Comparison of ENCODE assay signal across 26 cellular contexts in genomic region chr16:2757344-2757743, GRCh38. TPM values are rescaled to one million over a fixed set of nuclear protein-coding genes. Genes with fewer than 3 reads are reported as not detected.
DNase-seq lines count a peak whose midpoint lies in the region; ATAC-seq, FAIRE-seq and TF ChIP-seq lines count a peak whose summit lies in the region.
"Had no signal": no experiment of that assay in that cellular context is flagged by ENCODE, and none has a peak within 500 bp of the region (broad histone marks: within the 10 kb centered on the region; RNA-seq: fewer than 3 reads in every experiment).

No MANE protein-coding gene starts in this region.

- H2BK15ac ChIP-seq in H9 (ENCODE audit: low read depth, low read length) = no peak overlapping the region

- H3T11ph ChIP-seq in H9 (ENCODE audit: low read length) = no peak overlapping the region

- H4K91ac ChIP-seq in H9 (ENCODE audit: insufficient read length, low read depth, low read length) = no peak overlapping the region

- H3K56ac ChIP-seq in H9 (ENCODE audit: insufficient read length, low read depth, low read length) = no peak overlapping the region

- ATAC-seq in CD4-positive, alpha-beta T cell (ENCODE audit: poor library complexity) = no peak
- ATAC-seq in aorta (ENCODE audit: low FRiP score) (no peak), HG03025 (IDR thresholded peaks at IDR 0.05; ENCODE audit: low FRiP score, unreplicated experiment) (no peak)
- ATAC-seq: esophagus mucosa, gastroesophageal sphincter, upper lobe of right lung had no signal

- no peaks in the 10 kb centered on the region for H3K27me3 Mint-ChIP-seq in CD4-positive, alpha-beta T cell
- peaks cover 2% of the 10 kb centered on the region; the same call in 1 of the 2 replicates for H3K27me3 Mint-ChIP-seq in H9 (ENCODE audit: low read depth)
- no peaks in the 10 kb centered on the region for H3K27me3 Mint-ChIP-seq in astrocyte (ENCODE audit: low read depth, unreplicated experiment)
- H3K27me3 Mint-ChIP-seq in nephron (ENCODE audit: low read depth) = no peaks in the 10 kb centered on the region

- H3K18ac ChIP-seq in H9 (ENCODE audit: insufficient read length, low read depth, low read length) = no peak overlapping the region

- H3K4me2 ChIP-seq in H9 (ENCODE audit: insufficient read depth, insufficient read length, low read length) (no peak overlapping the region), astrocyte (ENCODE audit: low read length) (no peak overlapping the region)

- peaks cover 94% of the 10 kb centered on the region for H3K36me3 Mint-ChIP-seq in CD4-positive, alpha-beta T cell (ENCODE audit: low read depth)
- peaks cover 84 to 91% (median 88%) of the 10 kb centered on the region in 3 experiments for H3K36me3 Mint-ChIP-seq in H9 (ENCODE audit: insufficient read depth in 1 of 3, low read depth in 3 of 3)
- peaks cover 37% of the 10 kb centered on the region for H3K36me3 Mint-ChIP-seq in astrocyte (ENCODE audit: low read depth, unreplicated experiment)
- peaks cover 83% of the 10 kb centered on the region for H3K36me3 Mint-ChIP-seq in nephron (ENCODE audit: low read depth)

- H4K20me1 ChIP-seq in H9 (ENCODE audit: control insufficient read depth, insufficient read depth, insufficient read length) = no peaks in the 10 kb centered on the region
- H4K20me1 ChIP-seq in astrocyte (ENCODE audit: insufficient read depth, low read length) = peaks cover 94% of the 10 kb centered on the region

- intact Hi-C loops in CD4-positive, alpha-beta T cell (cut with DNase I, micrococcal nuclease) = no loop called here
- intact Hi-C loops in aorta (cut with DNase I) = no loop called here

- no peak overlapping the region for H2BK20ac ChIP-seq in H9 (ENCODE audit: low read depth, low read length, poor library complexity, severe bottlenecking)

- no peak for TF ChIP-seq CTCF in CD4-positive, alpha-beta T cell (IDR thresholded peaks at IDR 0.05)
- TF ChIP-seq CTCF in H9 (conservative IDR thresholded peaks at IDR 0.05) = no peak
- TF ChIP-seq CTCF in astrocyte (IDR thresholded peaks at IDR 0.05; ENCODE audit: insufficient read depth, low read depth, low read length) = no peak
- TF ChIP-seq CTCF in nephron (IDR thresholded peaks at IDR 0.05; ENCODE audit: unreplicated experiment in 3 of 3) = no peak

- peaks cover 51% of the 10 kb centered on the region for H3K79me2 ChIP-seq in H9 (ENCODE audit: insufficient read depth, low read length)
- peaks cover 95% of the 10 kb centered on the region for H3K79me2 ChIP-seq in astrocyte (ENCODE audit: insufficient read depth, low read length)

- H3K9ac ChIP-seq in H9 (ENCODE audit: extremely low read depth, insufficient read length, low read length) (no peak overlapping the region), astrocyte (ENCODE audit: low read length) (no peak overlapping the region)

- H3K4me1 ChIP-seq in H9 (ENCODE audit: insufficient read depth, low read length) (0 out of 2 replicates have a peak, but pooled peaks cover 3% of the 10 kb centered on the region), astrocyte (ENCODE audit: insufficient read depth, low read length) (peaks cover 17% of the 10 kb centered on the region), aorta (ENCODE audit: control insufficient read depth in 1 of 2, insufficient read depth in 2 of 2, low read length in 2 of 2) (peaks cover 0 to 2% of the 10 kb centered on the region in 2 donors)

- H4K8ac ChIP-seq in H9 (replicated peaks; ENCODE audit: insufficient read length, low read depth, low read length) = no peak overlapping the region

- H3K4me3 ChIP-seq in astrocyte (ENCODE audit: insufficient read depth, low read depth, low read length) (no peak overlapping the region), aorta (ENCODE audit: low read length in 2 of 2) (no peak overlapping the region)
- H3K4me3 ChIP-seq: gastroesophageal sphincter, SK-N-MC, upper lobe of right lung had no signal

- POLR2A ChIA-PET in CD4-positive, alpha-beta T cell (lab: Charles Lee) = interaction anchor here (0.6 to 2.2 kb wide), 5 partner anchors 9 to 84 kb away, joined by 3 to 7 read pairs (median 4); partner anchors contain the start of gene ELOB

- peak overlapping the region; percentile 13 for H3K4me3 Mint-ChIP-seq in CD4-positive, alpha-beta T cell
- H3K4me3 Mint-ChIP-seq in H9 (no peak overlapping the region), astrocyte (ENCODE audit: unreplicated experiment) (peak overlapping the region; percentile 43), nephron (peak overlapping the region; percentile 11 to 59 (median 54))

- no peak overlapping the region for H3K27ac ChIP-seq in CD4-positive, alpha-beta T cell (ENCODE audit: low read depth, low read length)
- H3K27ac ChIP-seq in H9 (ENCODE audit: insufficient read length, low read depth, low read length) = no peak overlapping the region
- no peak overlapping the region for H3K27ac ChIP-seq in astrocyte (ENCODE audit: low read depth, low read length)
- H3K27ac ChIP-seq in aorta (ENCODE audit: low read depth in 1 of 2, low read length in 2 of 2) = no peak overlapping the region
- H3K27ac ChIP-seq: gastroesophageal sphincter, SK-N-MC, upper lobe of right lung had no signal

- H3K27ac Mint-ChIP-seq in CD4-positive, alpha-beta T cell = no peak overlapping the region
- H3K27ac Mint-ChIP-seq in H9 = peak overlapping the region; percentile 4 to 74 (median 57); a peak in 2 of 7 replicates
- H3K27ac Mint-ChIP-seq in astrocyte (ENCODE audit: unreplicated experiment) = no peak overlapping the region
- peak overlapping the region in 1 of 3 experiments; percentile 31 for H3K27ac Mint-ChIP-seq in nephron

- H3K9me3 ChIP-seq in CD4-positive, alpha-beta T cell (ENCODE audit: control insufficient read depth, low read length) = no peaks in the 10 kb centered on the region
- H3K9me3 ChIP-seq in H9 (ENCODE audit: control insufficient read depth, low read depth, low read length) (no peaks in the 10 kb centered on the region), astrocyte (ENCODE audit: insufficient read depth, low read depth, low read length) (no peaks in the 10 kb centered on the region), aorta (ENCODE audit: control insufficient read depth, low read length) (no peaks in the 10 kb centered on the region)
- H3K9me3 ChIP-seq: gastroesophageal sphincter, upper lobe of right lung had no signal

- CTCF ChIA-PET in CD4-positive, alpha-beta T cell (lab: Charles Lee) = no interaction called here

- peaks cover 13% of the 10 kb centered on the region for H3K79me1 ChIP-seq in H9 (ENCODE audit: insufficient read depth, low read depth, low read length, poor library complexity, severe bottlenecking)

- no peaks in the 10 kb centered on the region for H3K27me3 ChIP-seq in CD4-positive, alpha-beta T cell (ENCODE audit: control insufficient read depth, insufficient read depth, low read length)
- H3K27me3 ChIP-seq in H9 (ENCODE audit: insufficient read depth, low read length) (no peaks in the 10 kb centered on the region), astrocyte (ENCODE audit: insufficient read depth, low read length) (no peaks in the 10 kb centered on the region), aorta (ENCODE audit: control insufficient read depth in 1 of 2, insufficient read depth in 2 of 2, low read length in 1 of 2) (no peaks in the 10 kb centered on the region)
- H3K27me3 ChIP-seq: gastroesophageal sphincter, upper lobe of right lung had no signal

- FAIRE-seq in astrocyte (lab: Jason Lieb, UNC) = no peak
- FAIRE-seq: GM12892, RCC 7860, small intestine had no signal

- no peak overlapping the region for H2BK12ac ChIP-seq in H9 (ENCODE audit: insufficient read length, low read depth, low read length)

- no peak overlapping the region for H2AK5ac ChIP-seq in H9 (ENCODE audit: insufficient read length, low read length)

- H4K5ac ChIP-seq in H9 (ENCODE audit: insufficient read length, low read depth, low read length) = no peak overlapping the region

- no peak overlapping the region for H3K14ac ChIP-seq in H9 (ENCODE audit: insufficient read depth, low read length)

- no peak overlapping the region for H2BK120ac ChIP-seq in H9 (ENCODE audit: low read depth, low read length, poor library complexity, severe bottlenecking)

- WGBS in H9 (ENCODE audit: extremely low coverage, insufficient read length, low lambda C conversion rate) = no CpG with 5 or more reads among the region's 11 CpGs
- WGBS in aorta, 2 donors = 76 to 77% methylated on average over 11 of the region's 11 CpGs

- peaks cover 71% of the 10 kb centered on the region for H3K4me1 Mint-ChIP-seq in CD4-positive, alpha-beta T cell (ENCODE audit: low read depth)
- peaks cover 27 to 29% of the 10 kb centered on the region in 2 experiments for H3K4me1 Mint-ChIP-seq in H9
- H3K4me1 Mint-ChIP-seq in astrocyte (ENCODE audit: low read depth, unreplicated experiment) = peaks cover 29% of the 10 kb centered on the region
- peaks cover 37% of the 10 kb centered on the region for H3K4me1 Mint-ChIP-seq in nephron

- peaks cover 3% of the 10 kb centered on the region for H3K23me2 ChIP-seq in H9 (ENCODE audit: insufficient read length, low read depth, low read length, poor library complexity, severe bottlenecking)

- DNase-seq in CD4-positive, alpha-beta T cell = no peak
- DNase-seq in H9 (no peak), astrocyte (ENCODE audit: low read depth) (no peak), H4 (ENCODE audit: low spot score) (no peak), aorta (no peak)
- DNase-seq: caudate nucleus; DMS79 treated with DMSO at 0.1 percent for 48 hours; GOT3; midbrain; NCI-H1092 treated with DMSO at 0.1 percent for 48 hours; NCI-H2081; NCI-H446; NK-92 treated with Interleukin-12 subunit alpha and Interleukin-12 subunit beta, amount 100 ng/mL, for 24 hours; small intestine; stimulated activated CD4-positive, alpha-beta T cell treated with anti-CD3 and anti-CD28 coated beads, Interleukin-2, amount 100 ng/mL, for 48 hours; upper lobe of right lung had no signal

- H3K4ac ChIP-seq in H9 (ENCODE audit: low read depth, low read length) = no peak overlapping the region

- H3K23ac ChIP-seq in H9 (ENCODE audit: insufficient read length, low read depth, low read length) = no peak overlapping the region

- H2AFZ ChIP-seq in H9 (ENCODE audit: low read length) (no peak overlapping the region), astrocyte (ENCODE audit: low read depth, low read length) (no peak overlapping the region)

- no peaks in the 10 kb centered on the region for H3K9me3 Mint-ChIP-seq in CD4-positive, alpha-beta T cell
- H3K9me3 Mint-ChIP-seq in H9 (peaks cover 17 to 24% of the 10 kb centered on the region in 2 experiments), astrocyte (ENCODE audit: unreplicated experiment) (no peaks in the 10 kb centered on the region), nephron (peaks cover 19% of the 10 kb centered on the region)

- no peak overlapping the region for H2BK5ac ChIP-seq in H9 (ENCODE audit: insufficient read length, low read length)

- peaks cover 58% of the 10 kb centered on the region for H3K36me3 ChIP-seq in astrocyte (ENCODE audit: insufficient read depth, low read length)
- H3K36me3 ChIP-seq in aorta (ENCODE audit: control insufficient read depth in 1 of 2, insufficient read depth in 2 of 2, low read length in 1 of 2) = peaks cover 14 to 26% of the 10 kb centered on the region in 2 donors

RNA-seq across cellular contexts. Expression of gene SRRM2, which starts 4.9 kb away (rescaled TPM):
- total RNA-seq in CD4-positive, alpha-beta T cell = 1,000 to 10,000 TPM; 1,187 to 1,199 TPM
- total RNA-seq in H9 (2021) (667 and 694 TPM in 2 replicates), astrocyte (387 and 409 TPM in 2 replicates), aorta (100 to 1,000 TPM; 552 to 716 TPM)
- 16.1 and 19.2 TPM in 2 replicates for total RNA-seq in H4 (2014; rRNA removed; shearing (Covaris generic))
- polyA plus RNA-seq in aorta = 100 to 1,000 TPM; 194 to 946 TPM

RNA-seq across cellular contexts. Expression of gene ELOB, which starts 19.7 kb away (rescaled TPM):
- 100 to 1,000 TPM; 102 to 103 TPM for total RNA-seq in CD4-positive, alpha-beta T cell
- total RNA-seq in H9 (2021) (319 and 331 TPM in 2 replicates), astrocyte (323 TPM in 2 replicates), aorta (100 to 1,000 TPM; 146 to 174 TPM)
- total RNA-seq in H4 (2014; rRNA removed; shearing (Covaris generic)) = 495 and 562 TPM in 2 replicates
- polyA plus RNA-seq in aorta = 100 to 1,000 TPM; 368 to 843 TPM

RNA-seq across cellular contexts. Expression of gene PRSS33, which starts 30.0 kb away (rescaled TPM):
- not detected for total RNA-seq in CD4-positive, alpha-beta T cell
- total RNA-seq in H9 (2021) (not detected in 2 replicates), astrocyte (not detected in 2 replicates), aorta (not detected)
- total RNA-seq in H4 (2014; rRNA removed; shearing (Covaris generic)) = 0.10 TPM in 1 of 2 replicates, not detected in the other
- polyA plus RNA-seq in aorta = under 1 TPM in 1 of 2 donors, not detected in 1; 0.08 TPM
- total RNA-seq: esophagus mucosa, gastroesophageal sphincter, LHCN-M2, pulmonary artery endothelial cell, upper lobe of right lung had no signal
- polyA plus RNA-seq: small intestine had no signal

RNA-seq across cellular contexts. Expression of gene PRSS27, which starts 37.3 kb away (rescaled TPM):
- under 1 TPM; 0.28 to 0.44 TPM for total RNA-seq in CD4-positive, alpha-beta T cell
- total RNA-seq in H9 (2021) (3.6 and 5.0 TPM in 2 replicates), astrocyte (2.3 and 3.0 TPM in 2 replicates), aorta (1 to 10 TPM; 1.3 to 2.2 TPM)
- total RNA-seq in H4 (2014; rRNA removed; shearing (Covaris generic)) = 0.02 and 0.46 TPM in 2 replicates
- 1 to 10 TPM; 1.4 to 1.6 TPM for polyA plus RNA-seq in aorta

RNA-seq across cellular contexts. Expression of gene PRSS41, which starts 40.9 kb away (rescaled TPM):
- total RNA-seq in CD4-positive, alpha-beta T cell = not detected
- total RNA-seq in H9 (2021) (not detected in 2 replicates), astrocyte (not detected in 2 replicates), aorta (not detected)
- not detected in 2 replicates for total RNA-seq in H4 (2014; rRNA removed; shearing (Covaris generic))
- not detected for polyA plus RNA-seq in aorta
- total RNA-seq: activated CD8-positive, alpha-beta memory T cell treated with anti-CD3 and anti-CD28 coated beads for 36 hours; esophagus mucosa; gastroesophageal sphincter; LHCN-M2; pulmonary artery endothelial cell; upper lobe of right lung had no signal
- polyA plus RNA-seq: small intestine had no signal

Comparison
In these comparisons a context has a peak if more than half of its experiments do, and no peak if none do; other contexts are left out.
1. H3K27ac Mint-ChIP-seq: peak in H9 (3 of 3); none in CD4-positive, alpha-beta T cell (single experiment) and astrocyte (single experiment).
2. H3K4me3 Mint-ChIP-seq: peak in CD4-positive, alpha-beta T cell (single experiment), astrocyte (single experiment) and nephron (3 of 3); none in H9 (0 of 2).
3. RNA of gene SRRM2, which starts 4.9 kb away (total RNA-seq): 1,187 to 1,199 TPM in CD4-positive, alpha-beta T cell, 552 to 716 TPM in aorta, 667 to 694 TPM in H9 and 387 to 409 TPM in astrocyte; 16.1 to 19.2 TPM in H4; every median in the first group is over 10 times any median in the second.